ENCODE assay signal across 10 cellular contexts in genomic region chrX:45767021-45767491, GRCh38.
A peak's percentile ranks its signal among the peaks of the same experiment; 100 is the strongest.
DNase-seq lines count a peak whose midpoint lies in the region; TF ChIP-seq lines count a peak whose summit lies in the region.
"Had no signal": no experiment of that assay in that cellular context is flagged by ENCODE, and none has a peak within 500 bp of the region (broad histone marks: within the 10 kb centered on the region; RNA-seq: fewer than 3 reads in every experiment).

No MANE protein-coding gene starts in this region.

- no peak overlapping the region for H2AFZ ChIP-seq in OCI-LY7 (ENCODE audit: low read length)

- no peaks in the 10 kb centered on the region for H3K9me2 ChIP-seq in OCI-LY7 (ENCODE audit: insufficient read depth, low read length)

- no peaks in the 10 kb centered on the region for H3K27me3 ChIP-seq in skeletal muscle satellite cell (ENCODE audit: control insufficient read depth, insufficient read depth, low read length)

- no TSS peak for BruUV-seq in OCI-LY7 (replicated peaks; lab: Mats Ljungman, UMichigan)

- POLR2A ChIA-PET in OCI-LY7 (lab: Charles Lee) = no interaction called here

- intact Hi-C loops in OCI-LY7 (cut with micrococcal nuclease; ENCODE audit: unreplicated experiment) = no loop called here

- peak; percentile 2 for DNase-seq in DMS53 (lab: John Stamatoyannopoulos, UW)
- DNase-seq in DMS53 treated with DMSO at 0.1 percent for 48 hours (lab: John Stamatoyannopoulos, UW; ENCODE audit: unreplicated experiment) = no peak
- peak; percentile 77 for DNase-seq in RKO (ENCODE audit: low spot score)
- DNase-seq in epithelial cell of esophagus (ENCODE audit: low read depth) = peak; percentile 50
- DNase-seq in stimulated activated CD8-positive, alpha-beta memory T cell treated with anti-CD3 and anti-CD28 coated beads, Interleukin-4, amount 100 ng/mL, for 48 hours = no peak
- no peak for DNase-seq in GM03348 (ENCODE audit: low spot score)
- no peak for DNase-seq in OCI-LY7 (ENCODE audit: low spot score)
- DNase-seq: adrenal gland had no signal

- H3K4me3 ChIP-seq in epithelial cell of esophagus (ENCODE audit: low read length) (peak overlapping the region; percentile 68), skeletal muscle satellite cell (ENCODE audit: low read length) (peak overlapping the region; percentile 78), OCI-LY7 (ENCODE audit: low read depth, low read length, poor library complexity, severe bottlenecking) (no peak overlapping the region)

- CTCF ChIA-PET in OCI-LY7 (lab: Charles Lee; ENCODE audit: unreplicated experiment) = no interaction called here

- no peaks in the 10 kb centered on the region for H4K20me1 ChIP-seq in OCI-LY7 (ENCODE audit: insufficient read depth, low read length)

- no peak overlapping the region for H3K27ac ChIP-seq in OCI-LY7 (ENCODE audit: low read depth, low read length, poor library complexity, severe bottlenecking)
- H3K27ac ChIP-seq: 22Rv1, adrenal gland had no signal

- TF ChIP-seq CTCF in epithelial cell of esophagus (IDR thresholded peaks at IDR 0.05; ENCODE audit: insufficient read depth, low read depth, low read length, missing control alignments) (no peak), OCI-LY7 (conservative IDR thresholded peaks at IDR 0.05; ENCODE audit: low read length) (no peak)

- H3K9ac ChIP-seq in skeletal muscle satellite cell (ENCODE audit: low read depth, low read length) = peak overlapping the region; percentile 95

- peaks cover 60% of the 10 kb centered on the region for H3K36me3 ChIP-seq in skeletal muscle satellite cell (ENCODE audit: insufficient read depth, low read length)
- H3K36me3 ChIP-seq in OCI-LY7 (ENCODE audit: insufficient read depth, low read length) = no peaks in the 10 kb centered on the region
- H3K36me3 ChIP-seq: adrenal gland had no signal

- H3K79me2 ChIP-seq in OCI-LY7 (ENCODE audit: insufficient read depth, low read depth, low read length) = no peaks in the 10 kb centered on the region

- H3K9me3 ChIP-seq in skeletal muscle satellite cell (replicated peaks; ENCODE audit: low read length) = no peaks in the 10 kb centered on the region
- H3K9me3 ChIP-seq in OCI-LY7 (ENCODE audit: low read length) = no peaks in the 10 kb centered on the region
- H3K9me3 ChIP-seq: adrenal gland had no signal

- H3K4me2 ChIP-seq in skeletal muscle satellite cell (ENCODE audit: low read length) (peak overlapping the region; percentile 82), OCI-LY7 (ENCODE audit: low read length) (no peak overlapping the region)

- H3K4me1 ChIP-seq in skeletal muscle satellite cell (ENCODE audit: control insufficient read depth, insufficient read depth, low read length) = peaks cover 25% of the 10 kb centered on the region
- no peaks in the 10 kb centered on the region for H3K4me1 ChIP-seq in OCI-LY7 (ENCODE audit: insufficient read depth, low read length, poor library complexity, severe bottlenecking)

Comparison
In these comparisons a context has a peak if more than half of its experiments do, and no peak if none do; other contexts are left out.
1. DNase-seq: peak in DMS53 (single experiment), RKO (single experiment) and epithelial cell of esophagus (single experiment); none in DMS53 treated with DMSO at 0.1 percent for 48 hours (single experiment), stimulated activated CD8-positive, alpha-beta memory T cell treated with anti-CD3 and anti-CD28 coated beads, Interleukin-4, amount 100 ng/mL, for 48 hours (single experiment), GM03348 (single experiment) and OCI-LY7 (single experiment).